1 cellular context compared by ENCODE assay signal in genomic region chr3:38054166-38054991, GRCh38.
TF ChIP-seq lines count a peak whose summit lies in the region.

No MANE protein-coding gene starts in this region.

TF ChIP-seq in HepG2, 621 proteins besides CTCF, POLR2A, EP300 and RAD21 (continued from another document):
- no peak for TF ChIP-seq CEBPB (IDR thresholded peaks at IDR 0.05; ENCODE audit: borderline replicate concordance, low read depth, low read length)
- TF ChIP-seq U2AF1 (optimal IDR thresholded peaks at IDR 0.05; ENCODE audit: low read depth, low read length) = no peak
- no peak for TF ChIP-seq TAF1 (CRISPR knock-in tag; IDR thresholded peaks at IDR 0.05)
- peak; percentile 21; the same call in 1 of the 2 replicates for TF ChIP-seq MAX (IDR thresholded peaks at IDR 0.05)
